8 cellular contexts compared by ENCODE assay signal in the genomic region with DNA sequence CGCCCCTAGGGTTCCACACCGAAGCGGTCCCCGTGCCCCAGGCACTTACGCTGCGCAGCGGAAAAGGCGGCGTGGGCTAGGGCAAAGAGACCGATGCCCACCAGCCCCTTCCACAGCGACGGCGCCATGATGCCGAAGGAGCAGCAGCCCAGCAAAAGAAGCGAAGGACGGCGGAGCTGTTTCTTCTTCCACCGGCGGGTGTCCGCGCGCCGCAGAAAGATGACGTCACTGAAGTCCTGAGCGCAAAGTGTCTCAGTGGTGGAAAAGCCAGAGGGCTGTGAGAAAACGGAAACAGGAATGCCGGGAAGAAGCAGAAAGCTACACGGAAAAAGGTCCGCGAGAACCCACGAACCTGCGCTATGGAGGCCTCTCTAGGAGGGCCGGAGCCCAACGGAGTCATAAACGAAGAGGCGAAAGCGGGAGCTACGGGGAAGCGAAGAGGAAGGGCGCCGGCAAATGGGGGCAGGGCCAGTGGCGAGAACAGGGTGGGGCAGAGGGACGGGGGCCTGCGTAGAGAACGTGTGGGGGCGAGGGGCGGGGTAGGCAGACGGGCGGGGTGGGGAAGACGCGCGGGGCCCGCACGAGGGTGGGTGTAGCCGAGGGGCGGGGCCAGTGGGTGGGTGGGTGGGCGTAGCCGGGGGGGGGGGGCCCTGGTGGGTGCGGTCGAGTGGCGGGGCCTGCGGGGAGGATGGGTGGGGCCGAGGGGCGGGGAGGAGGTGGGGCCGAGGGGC. TPM values are rescaled to one million over a fixed set of nuclear protein-coding genes. Genes with fewer than 3 reads are reported as not detected.
DNase-seq lines count a peak whose midpoint lies in the region; ATAC-seq, FAIRE-seq and TF ChIP-seq lines count a peak whose summit lies in the region.

Gene MMGT1, minus strand, starts transcription at position 441 of the 731 bp plus-strand sequence. Its CDS starts 313 bp downstream, at position 128.

- intact Hi-C loops in Right ventricle myocardium superior (cut with DNase I) (no loop called here), pancreas (cut with DNase I) (no loop called here), thyroid gland (cut with DNase I) (no loop called here)

- WGBS in pancreas, 2 donors = 0 to 28% methylated on average over 51 of the region's 65 CpGs
- 0% methylated on average over 22 to 32 of the region's 65 CpGs for WGBS in thyroid gland, 2 donors

- H3K36me3 ChIP-seq in pancreas (no peaks in the 10 kb centered on the region), thyroid gland (no peaks in the 10 kb centered on the region)

- peaks cover 0 to 6% (median 0%) of the 10 kb centered on the region in 3 donors for H3K4me1 ChIP-seq in pancreas
- peaks cover 0 to 7% of the 10 kb centered on the region in 2 donors for H3K4me1 ChIP-seq in thyroid gland

- TF ChIP-seq POLR2A in thyroid gland (IDR thresholded peaks at IDR 0.05) = peak in 1 of 2 donors; percentile 50

- TF ChIP-seq CTCF in GM10266 (IDR thresholded peaks at IDR 0.05; ENCODE audit: control insufficient read depth, insufficient read depth, low read depth, missing control alignments) (no peak), pancreas (IDR thresholded peaks at IDR 0.05) (no peak), thyroid gland (IDR thresholded peaks at IDR 0.05) (peak in 1 of 6 experiments; percentile 9)

- ATAC-seq in HG02678 (IDR thresholded peaks at IDR 0.05; ENCODE audit: unreplicated experiment) (peak; percentile 84), Right ventricle myocardium superior (ENCODE audit: poor library complexity) (peak; percentile 93), pancreas (peak; percentile 86 to 93 (median 90))

- FAIRE-seq in pancreas (lab: Jason Lieb, UNC) = no peak

- H3K27ac ChIP-seq in pancreas (peak within 1 kb of the TSS; percentile 70 to 82 (median 80)), thyroid gland (peak within 1 kb of the TSS; percentile 88 to 90 (median 89))

- H3K9me3 ChIP-seq in pancreas (no peaks in the 10 kb centered on the region), thyroid gland (no peaks in the 10 kb centered on the region)

- DNase-seq in GM10266 (ENCODE audit: extremely low spot score) (peak; percentile 87), NCI-H1417 (lab: John Stamatoyannopoulos, UW) (peak; percentile 88 to 91 (median 90)), SW 1271 (lab: John Stamatoyannopoulos, UW) (peak; percentile 73 to 86), Right ventricle myocardium superior (peak; percentile 90), pancreas (peak; percentile 75 to 88 (median 84)), thyroid gland (peak; percentile 79 to 81)
- peak; percentile 68 for DNase-seq in activated naive CD8-positive, alpha-beta T cell treated with anti-CD3 and anti-CD28 coated beads, Interleukin-2, amount 50 U/mL, for 16 hours (ENCODE audit: low read depth, low spot score)

- H3K4me3 ChIP-seq in pancreas (peak within 1 kb of the TSS; percentile 19 to 59 (median 40)), thyroid gland (replicated peaks in 1 of 3) (peak within 1 kb of the TSS; percentile 56 to 79 (median 78))

- H3K27me3 ChIP-seq in pancreas (no peaks in the 10 kb centered on the region), thyroid gland (no peaks in the 10 kb centered on the region)

RNA-seq across cellular contexts. Expression of gene MMGT1, which starts in this region (rescaled TPM):
- total RNA-seq in Right ventricle myocardium superior (22.1 TPM), pancreas (10 to 100 TPM in 4 of 6 donors, 1 to 10 TPM in 2; 6.7 to 15.6 (median 11.7) TPM), thyroid gland (10 to 100 TPM; 31.2 to 43.7 (median 37.4) TPM)
- polyA plus RNA-seq in pancreas = 1 to 10 TPM; 1.4 to 7.0 TPM

Comparison
In these comparisons a context has a peak if more than half of its experiments do, and no peak if none do; other contexts are left out.
1. Peak in every context shown above with its lines: DNase-seq, ATAC-seq, H3K4me3 ChIP-seq and H3K27ac ChIP-seq.